6 cellular contexts compared by ENCODE assay signal in the genomic region with DNA sequence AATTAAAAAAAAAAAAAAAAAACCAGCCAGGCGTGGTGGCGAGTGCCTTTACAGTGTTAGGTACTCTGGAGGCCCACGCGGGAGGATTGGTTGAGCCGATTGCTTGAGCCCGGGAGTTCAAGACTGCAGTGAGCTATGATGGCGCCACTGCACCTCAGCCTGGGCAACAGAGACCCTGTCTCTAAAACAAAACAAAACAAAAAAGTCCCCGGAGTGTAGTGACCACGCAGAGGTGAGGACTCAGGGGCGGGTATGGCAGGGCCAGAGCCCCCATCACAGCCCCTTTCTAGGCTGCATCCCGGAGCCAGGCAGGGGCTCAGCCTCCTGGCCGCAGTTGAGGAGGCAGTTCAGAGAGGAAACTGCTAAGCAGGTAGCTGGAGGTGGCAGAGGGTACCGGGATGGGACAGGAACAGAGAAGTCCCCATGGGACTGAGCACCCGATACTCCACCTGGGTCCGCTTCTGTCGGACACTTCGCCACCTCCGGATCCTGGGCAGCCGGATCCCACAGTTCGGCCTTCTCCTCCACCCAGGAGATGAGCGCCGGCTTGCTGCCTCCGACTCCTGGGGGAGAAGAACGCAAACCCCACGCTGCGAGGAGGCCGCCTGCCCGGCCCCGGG. TPM values are rescaled to one million over a fixed set of nuclear protein-coding genes. Genes with fewer than 3 reads are reported as not detected.
DNase-seq lines count a peak whose midpoint lies in the region; ATAC-seq and TF ChIP-seq lines count a peak whose summit lies in the region.

No MANE protein-coding gene starts in this region.

- H3K4me3 Mint-ChIP-seq in CD14-positive monocyte: peak overlapping the region; percentile 90 to 97
- peak overlapping the region; percentile 98 for H3K4me3 Mint-ChIP-seq in activated naive CD8-positive, alpha-beta T cell treated with anti-CD3 and anti-CD28 coated beads for 36 hours

- intact Hi-C loops in CD14-positive monocyte (cut with micrococcal nuclease): loop anchor here in 1 of 2 donors (2.0 kb wide), 1 partner anchor 25 kb away; the partner anchor contains the start of gene ZNF764
- intact Hi-C loops in mucosa of descending colon (cut with DNase I, micrococcal nuclease): no loop called here

- peaks cover 19% of the 10 kb centered on the region for H3K4me1 ChIP-seq in mucosa of descending colon (ENCODE audit: low read depth)

- no peaks in the 10 kb centered on the region for H3K9me3 Mint-ChIP-seq in CD14-positive monocyte
- no peaks in the 10 kb centered on the region for H3K9me3 Mint-ChIP-seq in activated naive CD8-positive, alpha-beta T cell treated with anti-CD3 and anti-CD28 coated beads for 36 hours

- H3K9me3 ChIP-seq in mucosa of descending colon: no peaks in the 10 kb centered on the region

- peak overlapping the region; percentile 74 for H3K4me3 ChIP-seq in mucosa of descending colon

- peaks cover 20 to 30% of the 10 kb centered on the region in 2 donors for H3K36me3 Mint-ChIP-seq in CD14-positive monocyte
- H3K36me3 Mint-ChIP-seq in activated naive CD8-positive, alpha-beta T cell treated with anti-CD3 and anti-CD28 coated beads for 36 hours: peaks cover 36% of the 10 kb centered on the region

- DNase-seq in CD14-positive monocyte (ENCODE audit: low spot score): no peak
- DNase-seq in activated naive CD8-positive, alpha-beta T cell treated with anti-CD3 and anti-CD28 coated beads for 36 hours: peak; percentile 24
- no peak for DNase-seq in mucosa of descending colon
- no peak for DNase-seq in DMS 273 treated with DMSO at 0.1 percent for 48 hours (lab: John Stamatoyannopoulos, UW)

- peaks cover 2% of the 10 kb centered on the region for H3K36me3 ChIP-seq in mucosa of descending colon (ENCODE audit: low read depth)

- ATAC-seq in HG02642 (IDR thresholded peaks at IDR 0.05; ENCODE audit: poor library complexity, unreplicated experiment): peak; percentile 6
- peak; percentile 31 for ATAC-seq in mucosa of descending colon
- ATAC-seq in GM18873 (IDR thresholded peaks at IDR 0.05; ENCODE audit: low FRiP score, unreplicated experiment): no peak

- TF ChIP-seq CTCF in CD14-positive monocyte (IDR thresholded peaks at IDR 0.05) (no peak), mucosa of descending colon (IDR thresholded peaks at IDR 0.05) (no peak)

- H3K4me1 Mint-ChIP-seq in CD14-positive monocyte: peaks cover 42% of the 10 kb centered on the region
- peaks cover 35% of the 10 kb centered on the region for H3K4me1 Mint-ChIP-seq in activated naive CD8-positive, alpha-beta T cell treated with anti-CD3 and anti-CD28 coated beads for 36 hours

- H3K27ac Mint-ChIP-seq in CD14-positive monocyte: peak overlapping the region in 3 of 7 donors; percentile 30 to 68 (median 37)
- H3K27ac Mint-ChIP-seq in activated naive CD8-positive, alpha-beta T cell treated with anti-CD3 and anti-CD28 coated beads for 36 hours: peak overlapping the region; percentile 99

- H3K27me3 Mint-ChIP-seq in CD14-positive monocyte (ENCODE audit: low read depth in 3 of 3): peaks cover 0 to 6% (median 2%) of the 10 kb centered on the region in 3 donors
- H3K27me3 Mint-ChIP-seq in activated naive CD8-positive, alpha-beta T cell treated with anti-CD3 and anti-CD28 coated beads for 36 hours: no peaks in the 10 kb centered on the region

RNA-seq across cellular contexts. Expression of gene ZNF747, which starts 0.8 kb away (rescaled TPM):
- polyA plus RNA-seq in CD14-positive monocyte: 1 to 10 TPM; 4.1 to 6.6 TPM
- 10 to 100 TPM; 10.9 to 11.2 TPM for total RNA-seq in activated naive CD8-positive, alpha-beta T cell treated with anti-CD3 and anti-CD28 coated beads for 36 hours
- total RNA-seq in mucosa of descending colon: 10 to 100 TPM in 2 of 3 donors, 1 to 10 TPM in 1; 9.2 to 13.8 (median 10.5) TPM

RNA-seq across cellular contexts. Expression of gene ZNF768, which starts 7.5 kb away (rescaled TPM):
- polyA plus RNA-seq in CD14-positive monocyte: 1 to 10 TPM; 2.8 to 3.0 TPM
- total RNA-seq in activated naive CD8-positive, alpha-beta T cell treated with anti-CD3 and anti-CD28 coated beads for 36 hours: 10 to 100 TPM; 11.4 to 11.8 TPM
- 10 to 100 TPM; 53.9 to 70.1 (median 65.9) TPM for total RNA-seq in mucosa of descending colon

RNA-seq across cellular contexts. Expression of gene ZNF764, which starts 24.3 kb away (rescaled TPM):
- polyA plus RNA-seq in CD14-positive monocyte: 1 to 10 TPM in 1 of 2 donors, under 1 TPM in 1; 0.94 to 1.0 TPM
- total RNA-seq in activated naive CD8-positive, alpha-beta T cell treated with anti-CD3 and anti-CD28 coated beads for 36 hours: 10 to 100 TPM; 11.9 to 12.1 TPM
- total RNA-seq in mucosa of descending colon: 10 to 100 TPM; 11.2 to 20.2 (median 12.7) TPM

RNA-seq across cellular contexts. Expression of gene ZNF688, which starts 37.7 kb away (rescaled TPM):
- 10 to 100 TPM; 18.9 to 24.1 TPM for polyA plus RNA-seq in CD14-positive monocyte
- total RNA-seq in activated naive CD8-positive, alpha-beta T cell treated with anti-CD3 and anti-CD28 coated beads for 36 hours: 1 to 10 TPM; 7.1 to 7.6 TPM
- total RNA-seq in mucosa of descending colon: 10 to 100 TPM; 17.0 to 23.0 (median 20.7) TPM

RNA-seq across cellular contexts. Expression of gene ZNF785, which starts 51.6 kb away (rescaled TPM):
- 1 to 10 TPM in 1 of 2 donors, under 1 TPM in 1; 0.67 to 1.1 TPM for polyA plus RNA-seq in CD14-positive monocyte
- total RNA-seq in activated naive CD8-positive, alpha-beta T cell treated with anti-CD3 and anti-CD28 coated beads for 36 hours: 1 to 10 TPM; 6.4 to 7.8 TPM
- 10 to 100 TPM; 14.7 to 28.4 (median 24.8) TPM for total RNA-seq in mucosa of descending colon

Comparison
In these comparisons a context has a peak if more than half of its experiments do, and no peak if none do; other contexts are left out.
1. RNA of gene ZNF768, which starts 7.5 kb away (total RNA-seq): 53.9 to 70.1 TPM in mucosa of descending colon; 11.4 to 11.8 TPM in activated naive CD8-positive, alpha-beta T cell treated with anti-CD3 and anti-CD28 coated beads for 36 hours; every median in the first group is over 4 times any median in the second.